In the genomic region with DNA sequence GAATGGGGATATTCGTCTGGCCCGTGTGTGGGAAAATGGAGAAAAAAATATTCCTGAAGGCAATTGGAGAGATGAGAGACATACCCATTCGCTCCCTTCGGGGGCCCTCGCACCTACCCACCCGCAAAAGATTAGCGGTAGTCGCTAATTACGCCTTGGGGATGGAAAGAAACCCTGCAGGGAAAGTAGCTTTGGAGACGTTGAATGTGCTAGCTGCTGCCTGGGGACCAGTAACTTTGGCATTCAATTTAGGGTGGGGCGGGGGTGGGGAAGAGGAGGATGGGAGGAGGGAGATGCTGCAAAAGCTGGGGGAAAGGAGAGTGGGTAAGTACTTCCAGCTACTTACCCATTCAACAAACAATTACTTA, we compare ENCODE assay signal across 7 cellular contexts. TPM values are rescaled to one million over a fixed set of nuclear protein-coding genes. Genes with fewer than 3 reads are reported as not detected.
DNase-seq lines count a peak whose midpoint lies in the region; ATAC-seq, FAIRE-seq and TF ChIP-seq lines count a peak whose summit lies in the region.

No MANE protein-coding gene starts in this region.

- H3K9me3 Mint-ChIP-seq in activated CD4-positive, alpha-beta memory T cell treated with anti-CD3 and anti-CD28 coated beads, Interleukin-2, amount 10 ng/mL, durations not matched to agents 7 days and 5 days = peaks cover 7% of the 10 kb centered on the region

- H3K9ac ChIP-seq in keratinocyte (ENCODE audit: control insufficient read depth, extremely low read depth, insufficient read depth, low read length) = no peak overlapping the region

- CTCF ChIA-PET in activated CD4-positive, alpha-beta memory T cell treated with anti-CD3 and anti-CD28 coated beads, Interleukin-2, amount 10 ng/mL, durations not matched to agents 7 days and 5 days (lab: Charles Lee) = interaction anchor here (1.8 kb wide), 1 partner anchor 58 kb away, joined by 4 read pairs; the partner anchor contains the start of gene ZC3H12B

- TF ChIP-seq CTCF in keratinocyte (optimal IDR thresholded peaks at IDR 0.05 in 1 of 3, IDR thresholded peaks at IDR 0.05 in 1 of 3, conservative IDR thresholded peaks at IDR 0.05 in 1 of 3; ENCODE audit: extremely low read depth in 1 of 3, insufficient read depth in 2 of 3, low read length in 3 of 3) (no peak), upper lobe of right lung (IDR thresholded peaks at IDR 0.05) (no peak)

- peak overlapping the region; percentile 92 for H3K4me3 Mint-ChIP-seq in activated CD4-positive, alpha-beta memory T cell treated with anti-CD3 and anti-CD28 coated beads, Interleukin-2, amount 10 ng/mL, durations not matched to agents 7 days and 5 days

- H3K36me3 Mint-ChIP-seq in activated CD4-positive, alpha-beta memory T cell treated with anti-CD3 and anti-CD28 coated beads, Interleukin-2, amount 10 ng/mL, durations not matched to agents 7 days and 5 days (ENCODE audit: low read depth) = peaks cover 10% of the 10 kb centered on the region

- no peak for DNase-seq in activated CD4-positive, alpha-beta memory T cell treated with anti-CD3 and anti-CD28 coated beads, Interleukin-2, amount 10 ng/mL, durations not matched to agents 7 days and 5 days
- DNase-seq in keratinocyte (ENCODE audit: low read depth, low spot score) = no peak
- DNase-seq in upper lobe of right lung = no peak
- no peak for DNase-seq in GOT3 (lab: John Stamatoyannopoulos, UW)
- no peak for DNase-seq in NOMO-1 treated with DMSO at 0.1 percent for 48 hours (lab: John Stamatoyannopoulos, UW; ENCODE audit: unreplicated experiment)

- no peak for FAIRE-seq in keratinocyte (lab: Jason Lieb, UNC)

- H3K9me1 ChIP-seq in keratinocyte (ENCODE audit: control insufficient read depth, extremely low read depth, insufficient read depth, low read length) = no peaks in the 10 kb centered on the region

- H3K27me3 Mint-ChIP-seq in activated CD4-positive, alpha-beta memory T cell treated with anti-CD3 and anti-CD28 coated beads, Interleukin-2, amount 10 ng/mL, durations not matched to agents 7 days and 5 days = no peaks in the 10 kb centered on the region

- H3K4me1 Mint-ChIP-seq in activated CD4-positive, alpha-beta memory T cell treated with anti-CD3 and anti-CD28 coated beads, Interleukin-2, amount 10 ng/mL, durations not matched to agents 7 days and 5 days = peaks cover 21% of the 10 kb centered on the region

- intact Hi-C loops in upper lobe of right lung (cut with DNase I) = no loop called here

- H3K27ac Mint-ChIP-seq in activated CD4-positive, alpha-beta memory T cell treated with anti-CD3 and anti-CD28 coated beads, Interleukin-2, amount 10 ng/mL, durations not matched to agents 7 days and 5 days = peak overlapping the region; percentile 68

- H3K36me3 ChIP-seq in keratinocyte (ENCODE audit: control insufficient read depth in 2 of 2, extremely low read depth in 1 of 2, insufficient read depth in 2 of 2, low read length in 2 of 2) = no peaks in the 10 kb centered on the region
- H3K36me3 ChIP-seq in upper lobe of right lung = no peaks in the 10 kb centered on the region

- POLR2A ChIA-PET in activated CD4-positive, alpha-beta memory T cell treated with anti-CD3 and anti-CD28 coated beads, Interleukin-2, amount 10 ng/mL, durations not matched to agents 7 days and 5 days (lab: Charles Lee) = no interaction called here

- H3K79me2 ChIP-seq in keratinocyte (ENCODE audit: control insufficient read depth, insufficient read depth, low read length) = no peaks in the 10 kb centered on the region

- H3K27me3 ChIP-seq in keratinocyte (ENCODE audit: control insufficient read depth, extremely low read depth, insufficient read depth, low read length) (no peaks in the 10 kb centered on the region), upper lobe of right lung (no peaks in the 10 kb centered on the region)

- no peaks in the 10 kb centered on the region for H4K20me1 ChIP-seq in keratinocyte (ENCODE audit: control insufficient read depth, extremely low read depth, insufficient read depth, low read length)

- H3K27ac ChIP-seq in keratinocyte (ENCODE audit: control insufficient read depth, insufficient read depth, low read length) (no peak overlapping the region), upper lobe of right lung (no peak overlapping the region)

- H3K9me3 ChIP-seq in keratinocyte (ENCODE audit: control insufficient read depth, low read depth, low read length) = no peaks in the 10 kb centered on the region
- no peaks in the 10 kb centered on the region for H3K9me3 ChIP-seq in upper lobe of right lung

- H2AFZ ChIP-seq in keratinocyte (ENCODE audit: control insufficient read depth, low read length) = no peak overlapping the region

- H3K4me1 ChIP-seq in keratinocyte (ENCODE audit: control insufficient read depth, extremely low read depth, insufficient read depth, low read length) = peaks cover 9% of the 10 kb centered on the region
- no peaks in the 10 kb centered on the region for H3K4me1 ChIP-seq in upper lobe of right lung

- H3K4me3 ChIP-seq in keratinocyte (ENCODE audit: control insufficient read depth in 2 of 3, extremely low read depth in 1 of 3, insufficient read depth in 2 of 3, low read depth in 1 of 3, low read length in 3 of 3) = peak overlapping the region in 2 of 3 experiments; percentile 37 to 72
- peak overlapping the region; percentile 58 for H3K4me3 ChIP-seq in upper lobe of right lung

- H3K4me2 ChIP-seq in keratinocyte (ENCODE audit: control insufficient read depth, extremely low read depth, insufficient read depth, low read depth, low read length) = peak overlapping the region; percentile 27

- ATAC-seq in GM19043 (IDR thresholded peaks at IDR 0.05; ENCODE audit: low read depth, unreplicated experiment) (peak; percentile 29), HG02884 (IDR thresholded peaks at IDR 0.05; ENCODE audit: unreplicated experiment) (peak; percentile 24), upper lobe of right lung (no peak)

- dilution Hi-C loops in keratinocyte (cut with MboI; ENCODE audit: extremely low pct_ligation_motif_present, low sequenced_read_pairs) = no loop called here

RNA-seq across cellular contexts. Expression of gene ZC4H2, which starts 0.4 kb away (rescaled TPM):
- 10 to 100 TPM; 11.0 to 13.1 TPM for total RNA-seq in activated CD4-positive, alpha-beta memory T cell treated with anti-CD3 and anti-CD28 coated beads, Interleukin-2, amount 10 ng/mL, durations not matched to agents 7 days and 5 days
- 4.6 to 7.6 TPM (median 7.4 TPM) in 3 replicates for polyA plus RNA-seq in keratinocyte
- 1.8 TPM for polyA plus RNA-seq in keratinocyte (2011; ENCODE audit: low read depth)
- 5.3 and 7.0 TPM in 2 replicates for polyA plus RNA-seq in keratinocyte (2011; cell fraction: cytosol; rRNA removed)
- 9.0 TPM in 2 replicates for polyA plus RNA-seq in keratinocyte (2011; cell fraction: nucleus; rRNA removed)
- 1.8 and 2.9 TPM in 2 replicates for polyA plus RNA-seq in keratinocyte (2012; ENCODE audit: low replicate concordance)
- 0.56 to 3.9 TPM (median 3.8 TPM) in 3 replicates for polyA minus RNA-seq in keratinocyte
- polyA minus RNA-seq in keratinocyte (2011; cell fraction: cytosol; rRNA and poly(A)+ RNA removed) = 6.3 TPM
- polyA minus RNA-seq in keratinocyte (2011; cell fraction: nucleus; rRNA and poly(A)+ RNA removed) = 1.6 and 3.3 TPM in 2 replicates
- total RNA-seq in upper lobe of right lung = 6.7 TPM

RNA-seq across cellular contexts. Expression of gene ZC3H12B, which starts 58.0 kb away (rescaled TPM):
- total RNA-seq in activated CD4-positive, alpha-beta memory T cell treated with anti-CD3 and anti-CD28 coated beads, Interleukin-2, amount 10 ng/mL, durations not matched to agents 7 days and 5 days = 1 to 10 TPM; 1.3 TPM
- 0.01 TPM in 2 of 3 replicates, not detected in the other for polyA plus RNA-seq in keratinocyte
- polyA plus RNA-seq in keratinocyte (2011; ENCODE audit: low read depth) = not detected
- polyA plus RNA-seq in keratinocyte (2011; cell fraction: cytosol; rRNA removed) = 0.01 TPM in 1 of 2 replicates, not detected in the other
- polyA plus RNA-seq in keratinocyte (2011; cell fraction: nucleus; rRNA removed) = 0.03 and 0.11 TPM in 2 replicates
- 0.03 and 0.21 TPM in 2 replicates for polyA plus RNA-seq in keratinocyte (2012; ENCODE audit: low replicate concordance)
- 0.06 TPM in 1 of 3 replicates, not detected in the others for polyA minus RNA-seq in keratinocyte
- not detected for polyA minus RNA-seq in keratinocyte (2011; cell fraction: cytosol; rRNA and poly(A)+ RNA removed)
- not detected in 2 replicates for polyA minus RNA-seq in keratinocyte (2011; cell fraction: nucleus; rRNA and poly(A)+ RNA removed)
- 1.8 TPM for total RNA-seq in upper lobe of right lung
